In genomic region chr2:72325592-72326422, GRCh38 we compare ENCODE assay signal across 8 cellular contexts.
DNase-seq lines count a peak whose midpoint lies in the region; ATAC-seq, FAIRE-seq and TF ChIP-seq lines count a peak whose summit lies in the region.

No MANE protein-coding gene starts in this region.

- H3K36me3 Mint-ChIP-seq in activated CD4-positive, alpha-beta memory T cell treated with anti-CD3 and anti-CD28 coated beads for 36 hours: peaks cover 5% of the 10 kb centered on the region
- no peaks in the 10 kb centered on the region for H3K36me3 Mint-ChIP-seq in activated CD4-positive, alpha-beta memory T cell treated with anti-CD3 and anti-CD28 coated beads, Interleukin-2, amount 10 ng/mL, durations not matched to agents 7 days and 5 days (ENCODE audit: low read depth)

- WGBS in heart right ventricle, 2 donors: 62 to 70% methylated on average over 8 of the region's 8 CpGs

- peak in 8 of 9 donors; percentile 7 to 64 (median 52) for TF ChIP-seq CTCF in heart right ventricle (IDR thresholded peaks at IDR 0.05)

- peak; percentile 80 for ATAC-seq in HG02798 (IDR thresholded peaks at IDR 0.05; ENCODE audit: poor library complexity, unreplicated experiment)
- ATAC-seq in heart right ventricle: peak in 1 of 8 donors; percentile 46
- ATAC-seq in GM18870 (IDR thresholded peaks at IDR 0.05; ENCODE audit: unreplicated experiment): no peak

- no peak overlapping the region for H3K27ac Mint-ChIP-seq in activated CD4-positive, alpha-beta memory T cell treated with anti-CD3 and anti-CD28 coated beads for 36 hours
- no peak overlapping the region for H3K27ac Mint-ChIP-seq in activated CD4-positive, alpha-beta memory T cell treated with anti-CD3 and anti-CD28 coated beads, Interleukin-2, amount 10 ng/mL, durations not matched to agents 7 days and 5 days

- H3K4me1 Mint-ChIP-seq in activated CD4-positive, alpha-beta memory T cell treated with anti-CD3 and anti-CD28 coated beads for 36 hours (ENCODE audit: low read depth): no peaks in the 10 kb centered on the region
- H3K4me1 Mint-ChIP-seq in activated CD4-positive, alpha-beta memory T cell treated with anti-CD3 and anti-CD28 coated beads, Interleukin-2, amount 10 ng/mL, durations not matched to agents 7 days and 5 days: no peaks in the 10 kb centered on the region

- no peak overlapping the region for H3K4me3 ChIP-seq in heart right ventricle

- H3K27me3 ChIP-seq in heart right ventricle: no peaks in the 10 kb centered on the region

- intact Hi-C loops in activated CD4-positive, alpha-beta memory T cell treated with anti-CD3 and anti-CD28 coated beads for 36 hours (cut with micrococcal nuclease): no loop called here
- intact Hi-C loops in heart right ventricle (cut with DNase I): no loop called here

- H3K9me3 Mint-ChIP-seq in activated CD4-positive, alpha-beta memory T cell treated with anti-CD3 and anti-CD28 coated beads for 36 hours: peaks cover 6% of the 10 kb centered on the region
- H3K9me3 Mint-ChIP-seq in activated CD4-positive, alpha-beta memory T cell treated with anti-CD3 and anti-CD28 coated beads, Interleukin-2, amount 10 ng/mL, durations not matched to agents 7 days and 5 days: peaks cover 4% of the 10 kb centered on the region

- FAIRE-seq in urothelium cell line (lab: Jason Lieb, UNC): no peak

- H3K27me3 Mint-ChIP-seq in activated CD4-positive, alpha-beta memory T cell treated with anti-CD3 and anti-CD28 coated beads for 36 hours: no peaks in the 10 kb centered on the region
- no peaks in the 10 kb centered on the region for H3K27me3 Mint-ChIP-seq in activated CD4-positive, alpha-beta memory T cell treated with anti-CD3 and anti-CD28 coated beads, Interleukin-2, amount 10 ng/mL, durations not matched to agents 7 days and 5 days

- H3K27ac ChIP-seq in heart right ventricle: no peak overlapping the region

- H3K4me1 ChIP-seq in heart right ventricle: peaks cover 0 to 12% (median 0%) of the 10 kb centered on the region in 9 donors

- peaks cover 0 to 5% (median 0%) of the 10 kb centered on the region in 11 donors for H3K9me3 ChIP-seq in heart right ventricle

- no peak overlapping the region for H3K4me3 Mint-ChIP-seq in activated CD4-positive, alpha-beta memory T cell treated with anti-CD3 and anti-CD28 coated beads for 36 hours
- H3K4me3 Mint-ChIP-seq in activated CD4-positive, alpha-beta memory T cell treated with anti-CD3 and anti-CD28 coated beads, Interleukin-2, amount 10 ng/mL, durations not matched to agents 7 days and 5 days: no peak overlapping the region

- DNase-seq in activated CD4-positive, alpha-beta memory T cell treated with anti-CD3 and anti-CD28 coated beads for 36 hours: peak; percentile 19
- no peak for DNase-seq in activated CD4-positive, alpha-beta memory T cell treated with anti-CD3 and anti-CD28 coated beads, Interleukin-2, amount 10 ng/mL, durations not matched to agents 7 days and 5 days
- DNase-seq in RPMI7951 (ENCODE audit: low read depth) (peak; percentile 33), heart right ventricle (no peak), urothelium cell line (ENCODE audit: low spot score) (peak; percentile 38), T-helper 2 cell (no peak)

- POLR2A ChIA-PET in activated CD4-positive, alpha-beta memory T cell treated with anti-CD3 and anti-CD28 coated beads for 36 hours (lab: Charles Lee): no interaction called here
- POLR2A ChIA-PET in activated CD4-positive, alpha-beta memory T cell treated with anti-CD3 and anti-CD28 coated beads, Interleukin-2, amount 10 ng/mL, durations not matched to agents 7 days and 5 days (lab: Charles Lee): no interaction called here

- CTCF ChIA-PET in activated CD4-positive, alpha-beta memory T cell treated with anti-CD3 and anti-CD28 coated beads for 36 hours (lab: Charles Lee): interaction anchor here (0.6 to 1.5 kb wide), 5 partner anchors 10 to 254 kb away, joined by 3 to 4 read pairs (median 3); no protein-coding TSS in a partner anchor
- CTCF ChIA-PET in activated CD4-positive, alpha-beta memory T cell treated with anti-CD3 and anti-CD28 coated beads, Interleukin-2, amount 10 ng/mL, durations not matched to agents 7 days and 5 days (lab: Charles Lee): no interaction called here

- H3K36me3 ChIP-seq in heart right ventricle: no peaks in the 10 kb centered on the region

Comparison
In these comparisons a context has a peak if more than half of its experiments do, and no peak if none do; other contexts are left out.
1. DNase-seq: peak in activated CD4-positive, alpha-beta memory T cell treated with anti-CD3 and anti-CD28 coated beads for 36 hours (single experiment), RPMI7951 (single experiment) and urothelium cell line (single experiment); none in activated CD4-positive, alpha-beta memory T cell treated with anti-CD3 and anti-CD28 coated beads, Interleukin-2, amount 10 ng/mL, durations not matched to agents 7 days and 5 days (single experiment), heart right ventricle (0 of 2) and T-helper 2 cell (0 of 5).